ENCODE assay signal across 19 cellular contexts in genomic region chr7:24713850-24714675, GRCh38. TPM values are rescaled to one million over a fixed set of nuclear protein-coding genes. Genes with fewer than 3 reads are reported as not detected.
DNase-seq lines count a peak whose midpoint lies in the region; ATAC-seq, FAIRE-seq and TF ChIP-seq lines count a peak whose summit lies in the region.
"Had no signal": no experiment of that assay in that cellular context is flagged by ENCODE, and none has a peak within 500 bp of the region (broad histone marks: within the 10 kb centered on the region; RNA-seq: fewer than 3 reads in every experiment).

No MANE protein-coding gene starts in this region.

- H3K27me3 ChIP-seq in endodermal cell (ENCODE audit: control insufficient read depth, insufficient read depth, low read length, poor library complexity, severe bottlenecking) (no peaks in the 10 kb centered on the region), foreskin keratinocyte (no peaks in the 10 kb centered on the region)

- WGBS in endodermal cell (ENCODE audit: insufficient coverage in 1 of 2, insufficient read length in 1 of 2), 2 experiments = 90 to 92% methylated on average over 12 to 14 of the region's 14 CpGs

- CTCF ChIA-PET in activated CD8-positive, alpha-beta memory T cell treated with anti-CD3 and anti-CD28 coated beads, Interleukin-2, amount 10 ng/mL, durations not matched to agents 7 days and 5 days (lab: Charles Lee) = no interaction called here
- CTCF ChIA-PET in WTC11 (lab: Charles Lee) = interaction anchor here (0.9 to 1.0 kb wide), 3 partner anchors 9 to 424 kb away, joined by 3 read pairs; no protein-coding TSS in a partner anchor

- TF ChIP-seq CTCF in endodermal cell (conservative IDR thresholded peaks at IDR 0.05) = no peak
- no peak for TF ChIP-seq CTCF in nephron progenitor cell (IDR thresholded peaks at IDR 0.05)
- TF ChIP-seq CTCF in WTC11 (IDR thresholded peaks at IDR 0.05) = no peak
- no peak for TF ChIP-seq CTCF in foreskin keratinocyte (conservative IDR thresholded peaks at IDR 0.05)

- H3K27ac ChIP-seq in endodermal cell (ENCODE audit: low read depth, low read length) (no peak overlapping the region), foreskin keratinocyte (no peak overlapping the region)

- H3K9ac ChIP-seq in endodermal cell (ENCODE audit: extremely low read depth, low read length, poor library complexity, severe bottlenecking) = no peak overlapping the region

- H3K36me3 Mint-ChIP-seq in activated CD8-positive, alpha-beta memory T cell treated with anti-CD3 and anti-CD28 coated beads, Interleukin-2, amount 10 ng/mL, durations not matched to agents 7 days and 5 days = no peaks in the 10 kb centered on the region
- H3K36me3 Mint-ChIP-seq in endodermal cell (ENCODE audit: low read depth) (no peaks in the 10 kb centered on the region), nephron progenitor cell (ENCODE audit: low read depth) (peaks cover 49% of the 10 kb centered on the region), WTC11 (no peaks in the 10 kb centered on the region)
- H3K36me3 Mint-ChIP-seq: CD14-positive monocyte had no signal

- peaks cover 59% of the 10 kb centered on the region for H3K27me3 Mint-ChIP-seq in activated CD8-positive, alpha-beta memory T cell treated with anti-CD3 and anti-CD28 coated beads, Interleukin-2, amount 10 ng/mL, durations not matched to agents 7 days and 5 days
- H3K27me3 Mint-ChIP-seq in endodermal cell (ENCODE audit: insufficient read depth) (peaks cover 1% of the 10 kb centered on the region), nephron progenitor cell (ENCODE audit: low read depth, poor library complexity) (peaks cover 3% of the 10 kb centered on the region), WTC11 (ENCODE audit: low read depth) (peaks cover 3% of the 10 kb centered on the region; the same call in 1 of the 2 replicates)

- peaks cover 16% of the 10 kb centered on the region for H3K4me1 Mint-ChIP-seq in activated CD8-positive, alpha-beta memory T cell treated with anti-CD3 and anti-CD28 coated beads, Interleukin-2, amount 10 ng/mL, durations not matched to agents 7 days and 5 days
- peaks cover 23% of the 10 kb centered on the region for H3K4me1 Mint-ChIP-seq in endodermal cell
- H3K4me1 Mint-ChIP-seq in nephron progenitor cell = peaks cover 13% of the 10 kb centered on the region
- peaks cover 6% of the 10 kb centered on the region; the same call in 1 of the 2 replicates for H3K4me1 Mint-ChIP-seq in WTC11
- H3K4me1 Mint-ChIP-seq: CD14-positive monocyte had no signal

- H3K4me1 ChIP-seq in endodermal cell (ENCODE audit: control insufficient read depth, insufficient read depth, low read length) (peaks cover 13% of the 10 kb centered on the region), foreskin keratinocyte (no peaks in the 10 kb centered on the region)

- FAIRE-seq in GM12891 (lab: Jason Lieb, UNC) = peak; percentile 85
- FAIRE-seq: G401.6, RCC 7860 had no signal

- no peaks in the 10 kb centered on the region for H3K36me3 ChIP-seq in endodermal cell (ENCODE audit: control insufficient read depth, insufficient read depth, low read length)

- H3K4me3 ChIP-seq in endodermal cell (ENCODE audit: low read length) = no peak overlapping the region

- no peak overlapping the region for H3K4me3 Mint-ChIP-seq in activated CD8-positive, alpha-beta memory T cell treated with anti-CD3 and anti-CD28 coated beads, Interleukin-2, amount 10 ng/mL, durations not matched to agents 7 days and 5 days
- no peak overlapping the region for H3K4me3 Mint-ChIP-seq in endodermal cell
- H3K4me3 Mint-ChIP-seq in nephron progenitor cell = no peak overlapping the region
- no peak overlapping the region for H3K4me3 Mint-ChIP-seq in WTC11
- H3K4me3 Mint-ChIP-seq: CD14-positive monocyte had no signal

- H3K9me3 Mint-ChIP-seq in activated CD8-positive, alpha-beta memory T cell treated with anti-CD3 and anti-CD28 coated beads, Interleukin-2, amount 10 ng/mL, durations not matched to agents 7 days and 5 days (ENCODE audit: low read depth) = no peaks in the 10 kb centered on the region
- H3K9me3 Mint-ChIP-seq in endodermal cell (no peaks in the 10 kb centered on the region), nephron progenitor cell (no peaks in the 10 kb centered on the region), WTC11 (no peaks in the 10 kb centered on the region)

- no peak overlapping the region for H3K27ac Mint-ChIP-seq in activated CD8-positive, alpha-beta memory T cell treated with anti-CD3 and anti-CD28 coated beads, Interleukin-2, amount 10 ng/mL, durations not matched to agents 7 days and 5 days
- no peak overlapping the region for H3K27ac Mint-ChIP-seq in endodermal cell
- H3K27ac Mint-ChIP-seq in nephron progenitor cell = peak overlapping the region; percentile 71
- no peak overlapping the region for H3K27ac Mint-ChIP-seq in WTC11

- ATAC-seq in activated CD8-positive, alpha-beta memory T cell treated with anti-CD3 and anti-CD28 coated beads, Interleukin-2, amount 10 ng/mL, durations not matched to agents 7 days and 5 days = no peak
- ATAC-seq in WTC11 (no peak), foreskin keratinocyte (no peak)

- DNase-seq in activated CD8-positive, alpha-beta memory T cell treated with anti-CD3 and anti-CD28 coated beads, Interleukin-2, amount 10 ng/mL, durations not matched to agents 7 days and 5 days = peak; percentile 21
- no peak for DNase-seq in activated CD8-positive, alpha-beta memory T cell treated with anti-CD3 and anti-CD28 coated beads, Interleukin-2, amount 50 U/mL, for 4 hours
- DNase-seq in GM12891 (ENCODE audit: insufficient read length, low spot score) (no peak), endodermal cell (peak; percentile 37), nephron progenitor cell (no peak), WTC11 (ENCODE audit: low spot score) (no peak), inferior parietal cortex (ENCODE audit: extremely low spot score) (no peak), foreskin keratinocyte (no peak)
- DNase-seq: AML-193, Karpas-422, NCI-H1694 treated with DMSO at 0.1 percent for 48 hours, NCI-H2081 treated with DMSO at 0.1 percent for 48 hours, NCI-H2171 treated with DMSO at 0.1 percent for 48 hours, NCI-H524 treated with DMSO at 0.1 percent for 48 hours, NCI-H82, OCI-M1 had no signal

- POLR2A ChIA-PET in WTC11 (lab: Charles Lee) = no interaction called here

- TF ChIP-seq POLR2A in GM12891 (IDR thresholded peaks at IDR 0.05; ENCODE audit: low read depth, low read length) = 0 out of 2 replicates have a peak, but pooled peaks have one; percentile 8

- no peaks in the 10 kb centered on the region for H3K9me3 ChIP-seq in endodermal cell (ENCODE audit: control insufficient read depth, low read length)

TF ChIP-seq in GM12891, 5 proteins besides CTCF, POLR2A, EP300 and RAD21:
- TF ChIP-seq PAX5 (IDR thresholded peaks at IDR 0.05; ENCODE audit: insufficient read depth, low read length, severe bottlenecking) = no peak
- no peak for TF ChIP-seq SPI1 (IDR thresholded peaks at IDR 0.05; ENCODE audit: low read depth, low read length)
- TF ChIP-seq TAF1 (IDR thresholded peaks at IDR 0.05; ENCODE audit: low read depth, low read length) = no peak
- TF ChIP-seq POLR2AphosphoS5 (IDR thresholded peaks at IDR 0.05; ENCODE audit: low read depth, low read length) = no peak
- TF ChIP-seq POU2F2 (IDR thresholded peaks at IDR 0.05; ENCODE audit: low read depth, low read length) = no peak

TF ChIP-seq in WTC11, 78 proteins besides CTCF, POLR2A, EP300 and RAD21 (continues in another document):
- TF ChIP-seq PRRX2 (CRISPR knock-in tag; IDR thresholded peaks at IDR 0.05) = no peak
- no peak for TF ChIP-seq ATF1 (CRISPR knock-in tag; IDR thresholded peaks at IDR 0.05)
- no peak for TF ChIP-seq FOXK1 (CRISPR knock-in tag; IDR thresholded peaks at IDR 0.05)
- TF ChIP-seq SMAD3 (CRISPR knock-in tag; IDR thresholded peaks at IDR 0.05; ENCODE audit: borderline replicate concordance) = no peak
- no peak for TF ChIP-seq ZNF416 (CRISPR knock-in tag; IDR thresholded peaks at IDR 0.05)
- TF ChIP-seq, protein P1, sequence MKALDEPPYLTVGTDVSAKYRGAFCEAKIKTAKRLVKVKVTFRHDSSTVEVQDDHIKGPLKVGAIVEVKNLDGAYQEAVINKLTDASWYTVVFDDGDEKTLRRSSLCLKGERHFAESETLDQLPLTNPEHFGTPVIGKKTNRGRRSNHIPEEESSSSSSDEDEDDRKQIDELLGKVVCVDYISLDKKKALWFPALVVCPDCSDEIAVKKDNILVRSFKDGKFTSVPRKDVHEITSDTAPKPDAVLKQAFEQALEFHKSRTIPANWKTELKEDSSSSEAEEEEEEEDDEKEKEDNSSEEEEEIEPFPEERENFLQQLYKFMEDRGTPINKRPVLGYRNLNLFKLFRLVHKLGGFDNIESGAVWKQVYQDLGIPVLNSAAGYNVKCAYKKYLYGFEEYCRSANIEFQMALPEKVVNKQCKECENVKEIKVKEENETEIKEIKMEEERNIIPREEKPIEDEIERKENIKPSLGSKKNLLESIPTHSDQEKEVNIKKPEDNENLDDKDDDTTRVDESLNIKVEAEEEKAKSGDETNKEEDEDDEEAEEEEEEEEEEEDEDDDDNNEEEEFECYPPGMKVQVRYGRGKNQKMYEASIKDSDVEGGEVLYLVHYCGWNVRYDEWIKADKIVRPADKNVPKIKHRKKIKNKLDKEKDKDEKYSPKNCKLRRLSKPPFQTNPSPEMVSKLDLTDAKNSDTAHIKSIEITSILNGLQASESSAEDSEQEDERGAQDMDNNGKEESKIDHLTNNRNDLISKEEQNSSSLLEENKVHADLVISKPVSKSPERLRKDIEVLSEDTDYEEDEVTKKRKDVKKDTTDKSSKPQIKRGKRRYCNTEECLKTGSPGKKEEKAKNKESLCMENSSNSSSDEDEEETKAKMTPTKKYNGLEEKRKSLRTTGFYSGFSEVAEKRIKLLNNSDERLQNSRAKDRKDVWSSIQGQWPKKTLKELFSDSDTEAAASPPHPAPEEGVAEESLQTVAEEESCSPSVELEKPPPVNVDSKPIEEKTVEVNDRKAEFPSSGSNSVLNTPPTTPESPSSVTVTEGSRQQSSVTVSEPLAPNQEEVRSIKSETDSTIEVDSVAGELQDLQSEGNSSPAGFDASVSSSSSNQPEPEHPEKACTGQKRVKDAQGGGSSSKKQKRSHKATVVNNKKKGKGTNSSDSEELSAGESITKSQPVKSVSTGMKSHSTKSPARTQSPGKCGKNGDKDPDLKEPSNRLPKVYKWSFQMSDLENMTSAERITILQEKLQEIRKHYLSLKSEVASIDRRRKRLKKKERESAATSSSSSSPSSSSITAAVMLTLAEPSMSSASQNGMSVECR (CRISPR knock-in tag; IDR thresholded peaks at IDR 0.05; ENCODE audit: borderline replicate concordance) = no peak

RNA-seq across cellular contexts. Expression of gene GSDME, which starts 43.2 kb away (rescaled TPM):
- 1 to 10 TPM in 1 of 2 experiments, under 1 TPM in 1; 0.96 to 4.5 TPM for total RNA-seq in activated CD8-positive, alpha-beta memory T cell treated with anti-CD3 and anti-CD28 coated beads, Interleukin-2, amount 10 ng/mL, durations not matched to agents 7 days and 5 days
- polyA plus RNA-seq in GM12891 (2012; ENCODE audit: low read depth, missing spikeins) = 122 TPM
- total RNA-seq in endodermal cell = 10 to 100 TPM in 1 of 2 donors, 1 to 10 TPM in 1; 8.9 to 17.9 TPM
- 12.9 TPM for polyA plus RNA-seq in endodermal cell (2013, experiment 1 of 2)
- 11.6 TPM for polyA plus RNA-seq in endodermal cell (2013, experiment 2 of 2)
- total RNA-seq in WTC11 (2021) = 4.8 to 5.8 TPM (median 5.2 TPM) in 3 replicates
- total RNA-seq in foreskin keratinocyte = 57.0 and 68.5 TPM in 2 replicates
- polyA plus RNA-seq in foreskin keratinocyte = 53.2 and 64.3 TPM in 2 replicates

Comparison
In these comparisons a context has a peak if more than half of its experiments do, and no peak if none do; other contexts are left out.
1. DNase-seq: peak in activated CD8-positive, alpha-beta memory T cell treated with anti-CD3 and anti-CD28 coated beads, Interleukin-2, amount 10 ng/mL, durations not matched to agents 7 days and 5 days (single experiment) and endodermal cell (single experiment); none in activated CD8-positive, alpha-beta memory T cell treated with anti-CD3 and anti-CD28 coated beads, Interleukin-2, amount 50 U/mL, for 4 hours (single experiment), GM12891 (single experiment), nephron progenitor cell (single experiment), WTC11 (single experiment), inferior parietal cortex (single experiment) and foreskin keratinocyte (0 of 2).